Comparison of ENCODE assay signal across 1 cellular context in the genomic region with DNA sequence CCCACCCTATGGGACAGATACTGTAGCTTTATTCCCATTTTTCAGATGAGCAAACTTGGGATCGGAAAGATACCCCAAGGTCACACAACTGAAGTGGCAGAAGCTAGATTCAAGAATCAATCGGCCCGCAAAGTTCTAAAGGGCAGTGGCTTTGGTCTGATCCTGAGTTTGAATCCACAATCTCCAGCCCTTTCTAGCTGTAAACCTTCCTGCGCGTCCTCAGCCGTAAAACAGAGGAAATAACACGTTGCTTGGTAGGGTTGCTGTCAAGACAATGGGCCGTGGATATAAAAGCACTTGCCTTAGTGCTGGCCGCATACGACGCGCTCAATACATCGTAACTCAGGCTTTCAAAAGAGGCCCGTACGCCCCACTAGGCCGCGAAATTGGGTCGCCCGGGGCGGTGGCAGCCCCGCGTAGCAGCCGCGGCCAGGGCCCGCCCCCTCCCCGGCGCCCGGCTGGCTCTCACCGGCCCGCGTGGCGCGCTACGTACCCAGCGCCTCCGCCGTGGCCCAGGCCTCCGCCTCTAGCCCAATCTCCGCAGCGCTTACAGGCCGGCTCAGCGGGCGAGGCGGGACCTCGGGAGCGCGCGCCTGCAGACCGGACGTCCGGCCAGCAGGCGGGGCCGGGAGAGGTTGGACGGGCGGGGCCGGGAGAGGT.
TF ChIP-seq lines count a peak whose summit lies in the region.

A gene with protein sequence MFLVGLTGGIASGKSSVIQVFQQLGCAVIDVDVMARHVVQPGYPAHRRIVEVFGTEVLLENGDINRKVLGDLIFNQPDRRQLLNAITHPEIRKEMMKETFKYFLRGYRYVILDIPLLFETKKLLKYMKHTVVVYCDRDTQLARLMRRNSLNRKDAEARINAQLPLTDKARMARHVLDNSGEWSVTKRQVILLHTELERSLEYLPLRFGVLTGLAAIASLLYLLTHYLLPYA (minus strand): TSS at position 573 of the 660 bp plus-strand sequence. CDS start 16,747 bp downstream, outside the sequence.

TF ChIP-seq in K562, 482 proteins besides CTCF, POLR2A, EP300 and RAD21 (continued from another document and continues in another):
- TF ChIP-seq, protein P1, sequence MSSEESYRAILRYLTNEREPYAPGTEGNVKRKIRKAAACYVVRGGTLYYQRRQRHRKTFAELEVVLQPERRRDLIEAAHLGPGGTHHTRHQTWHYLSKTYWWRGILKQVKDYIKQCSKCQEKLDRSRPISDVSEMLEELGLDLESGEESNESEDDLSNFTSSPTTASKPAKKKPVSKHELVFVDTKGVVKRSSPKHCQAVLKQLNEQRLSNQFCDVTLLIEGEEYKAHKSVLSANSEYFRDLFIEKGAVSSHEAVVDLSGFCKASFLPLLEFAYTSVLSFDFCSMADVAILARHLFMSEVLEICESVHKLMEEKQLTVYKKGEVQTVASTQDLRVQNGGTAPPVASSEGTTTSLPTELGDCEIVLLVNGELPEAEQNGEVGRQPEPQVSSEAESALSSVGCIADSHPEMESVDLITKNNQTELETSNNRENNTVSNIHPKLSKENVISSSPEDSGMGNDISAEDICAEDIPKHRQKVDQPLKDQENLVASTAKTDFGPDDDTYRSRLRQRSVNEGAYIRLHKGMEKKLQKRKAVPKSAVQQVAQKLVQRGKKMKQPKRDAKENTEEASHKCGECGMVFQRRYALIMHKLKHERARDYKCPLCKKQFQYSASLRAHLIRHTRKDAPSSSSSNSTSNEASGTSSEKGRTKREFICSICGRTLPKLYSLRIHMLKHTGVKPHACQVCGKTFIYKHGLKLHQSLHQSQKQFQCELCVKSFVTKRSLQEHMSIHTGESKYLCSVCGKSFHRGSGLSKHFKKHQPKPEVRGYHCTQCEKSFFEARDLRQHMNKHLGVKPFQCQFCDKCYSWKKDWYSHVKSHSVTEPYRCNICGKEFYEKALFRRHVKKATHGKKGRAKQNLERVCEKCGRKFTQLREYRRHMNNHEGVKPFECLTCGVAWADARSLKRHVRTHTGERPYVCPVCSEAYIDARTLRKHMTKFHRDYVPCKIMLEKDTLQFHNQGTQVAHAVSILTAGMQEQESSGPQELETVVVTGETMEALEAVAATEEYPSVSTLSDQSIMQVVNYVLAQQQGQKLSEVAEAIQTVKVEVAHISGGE (CRISPR knock-in tag; IDR thresholded peaks at IDR 0.05), result peak in 1 of 3 experiments; percentile 31; a peak in 1 of 6 replicates
- TF ChIP-seq, protein P2, sequence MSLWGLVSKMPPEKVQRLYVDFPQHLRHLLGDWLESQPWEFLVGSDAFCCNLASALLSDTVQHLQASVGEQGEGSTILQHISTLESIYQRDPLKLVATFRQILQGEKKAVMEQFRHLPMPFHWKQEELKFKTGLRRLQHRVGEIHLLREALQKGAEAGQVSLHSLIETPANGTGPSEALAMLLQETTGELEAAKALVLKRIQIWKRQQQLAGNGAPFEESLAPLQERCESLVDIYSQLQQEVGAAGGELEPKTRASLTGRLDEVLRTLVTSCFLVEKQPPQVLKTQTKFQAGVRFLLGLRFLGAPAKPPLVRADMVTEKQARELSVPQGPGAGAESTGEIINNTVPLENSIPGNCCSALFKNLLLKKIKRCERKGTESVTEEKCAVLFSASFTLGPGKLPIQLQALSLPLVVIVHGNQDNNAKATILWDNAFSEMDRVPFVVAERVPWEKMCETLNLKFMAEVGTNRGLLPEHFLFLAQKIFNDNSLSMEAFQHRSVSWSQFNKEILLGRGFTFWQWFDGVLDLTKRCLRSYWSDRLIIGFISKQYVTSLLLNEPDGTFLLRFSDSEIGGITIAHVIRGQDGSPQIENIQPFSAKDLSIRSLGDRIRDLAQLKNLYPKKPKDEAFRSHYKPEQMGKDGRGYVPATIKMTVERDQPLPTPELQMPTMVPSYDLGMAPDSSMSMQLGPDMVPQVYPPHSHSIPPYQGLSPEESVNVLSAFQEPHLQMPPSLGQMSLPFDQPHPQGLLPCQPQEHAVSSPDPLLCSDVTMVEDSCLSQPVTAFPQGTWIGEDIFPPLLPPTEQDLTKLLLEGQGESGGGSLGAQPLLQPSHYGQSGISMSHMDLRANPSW (CRISPR knock-in tag; IDR thresholded peaks at IDR 0.05), result 0 out of 2 replicates have a peak, but pooled peaks have one; percentile 71
- TF ChIP-seq, protein P3, sequence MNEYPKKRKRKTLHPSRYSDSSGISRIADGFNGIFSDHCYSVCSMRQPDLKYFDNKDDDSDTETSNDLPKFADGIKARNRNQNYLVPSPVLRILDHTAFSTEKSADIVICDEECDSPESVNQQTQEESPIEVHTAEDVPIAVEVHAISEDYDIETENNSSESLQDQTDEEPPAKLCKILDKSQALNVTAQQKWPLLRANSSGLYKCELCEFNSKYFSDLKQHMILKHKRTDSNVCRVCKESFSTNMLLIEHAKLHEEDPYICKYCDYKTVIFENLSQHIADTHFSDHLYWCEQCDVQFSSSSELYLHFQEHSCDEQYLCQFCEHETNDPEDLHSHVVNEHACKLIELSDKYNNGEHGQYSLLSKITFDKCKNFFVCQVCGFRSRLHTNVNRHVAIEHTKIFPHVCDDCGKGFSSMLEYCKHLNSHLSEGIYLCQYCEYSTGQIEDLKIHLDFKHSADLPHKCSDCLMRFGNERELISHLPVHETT (CRISPR knock-in tag; conservative IDR thresholded peaks at IDR 0.05 in 1 of 2, IDR thresholded peaks at IDR 0.05 in 1 of 2), result peak in 1 of 2 experiments; percentile 88; a peak in 2 of 4 replicates
- TF ChIP-seq SMAD1 (IDR thresholded peaks at IDR 0.05; ENCODE audit: low read depth, low read length, partially characterized antibody) (peak; percentile 45), HCFC1 (IDR thresholded peaks at IDR 0.05; ENCODE audit: low read depth, low read length) (peak; percentile 57), KAT7 (CRISPR knock-in tag; IDR thresholded peaks at IDR 0.05; ENCODE audit: borderline replicate concordance) (no peak), POLR2AphosphoS5 (IDR thresholded peaks at IDR 0.05; ENCODE audit: control insufficient read depth, insufficient read depth, low read depth, low read length) (peak; percentile 56), KLF16 (IDR thresholded peaks at IDR 0.05) (no peak), ZKSCAN1 (IDR thresholded peaks at IDR 0.05; ENCODE audit: low read depth, low read length) (no peak), HOMEZ (CRISPR knock-in tag; IDR thresholded peaks at IDR 0.05) (no peak), REST (CRISPR knock-in tag; IDR thresholded peaks at IDR 0.05; ENCODE audit: low read depth) (peak; percentile 66; the same call in 1 of the 2 replicates), ZNF24 (IDR thresholded peaks at IDR 0.05) (peak; percentile 73; the same call in 1 of the 2 replicates), HMGXB4 (CRISPR knock-in tag; IDR thresholded peaks at IDR 0.05) (0 out of 2 replicates have a peak, but pooled peaks have one; percentile 79)
- TF ChIP-seq, protein P4, sequence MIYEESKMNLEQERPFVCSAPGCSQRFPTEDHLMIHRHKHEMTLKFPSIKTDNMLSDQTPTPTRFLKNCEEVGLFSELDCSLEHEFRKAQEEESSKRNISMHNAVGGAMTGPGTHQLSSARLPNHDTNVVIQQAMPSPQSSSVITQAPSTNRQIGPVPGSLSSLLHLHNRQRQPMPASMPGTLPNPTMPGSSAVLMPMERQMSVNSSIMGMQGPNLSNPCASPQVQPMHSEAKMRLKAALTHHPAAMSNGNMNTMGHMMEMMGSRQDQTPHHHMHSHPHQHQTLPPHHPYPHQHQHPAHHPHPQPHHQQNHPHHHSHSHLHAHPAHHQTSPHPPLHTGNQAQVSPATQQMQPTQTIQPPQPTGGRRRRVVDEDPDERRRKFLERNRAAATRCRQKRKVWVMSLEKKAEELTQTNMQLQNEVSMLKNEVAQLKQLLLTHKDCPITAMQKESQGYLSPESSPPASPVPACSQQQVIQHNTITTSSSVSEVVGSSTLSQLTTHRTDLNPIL (CRISPR knock-in tag; IDR thresholded peaks at IDR 0.05), result no peak
- TF ChIP-seq, protein P5, sequence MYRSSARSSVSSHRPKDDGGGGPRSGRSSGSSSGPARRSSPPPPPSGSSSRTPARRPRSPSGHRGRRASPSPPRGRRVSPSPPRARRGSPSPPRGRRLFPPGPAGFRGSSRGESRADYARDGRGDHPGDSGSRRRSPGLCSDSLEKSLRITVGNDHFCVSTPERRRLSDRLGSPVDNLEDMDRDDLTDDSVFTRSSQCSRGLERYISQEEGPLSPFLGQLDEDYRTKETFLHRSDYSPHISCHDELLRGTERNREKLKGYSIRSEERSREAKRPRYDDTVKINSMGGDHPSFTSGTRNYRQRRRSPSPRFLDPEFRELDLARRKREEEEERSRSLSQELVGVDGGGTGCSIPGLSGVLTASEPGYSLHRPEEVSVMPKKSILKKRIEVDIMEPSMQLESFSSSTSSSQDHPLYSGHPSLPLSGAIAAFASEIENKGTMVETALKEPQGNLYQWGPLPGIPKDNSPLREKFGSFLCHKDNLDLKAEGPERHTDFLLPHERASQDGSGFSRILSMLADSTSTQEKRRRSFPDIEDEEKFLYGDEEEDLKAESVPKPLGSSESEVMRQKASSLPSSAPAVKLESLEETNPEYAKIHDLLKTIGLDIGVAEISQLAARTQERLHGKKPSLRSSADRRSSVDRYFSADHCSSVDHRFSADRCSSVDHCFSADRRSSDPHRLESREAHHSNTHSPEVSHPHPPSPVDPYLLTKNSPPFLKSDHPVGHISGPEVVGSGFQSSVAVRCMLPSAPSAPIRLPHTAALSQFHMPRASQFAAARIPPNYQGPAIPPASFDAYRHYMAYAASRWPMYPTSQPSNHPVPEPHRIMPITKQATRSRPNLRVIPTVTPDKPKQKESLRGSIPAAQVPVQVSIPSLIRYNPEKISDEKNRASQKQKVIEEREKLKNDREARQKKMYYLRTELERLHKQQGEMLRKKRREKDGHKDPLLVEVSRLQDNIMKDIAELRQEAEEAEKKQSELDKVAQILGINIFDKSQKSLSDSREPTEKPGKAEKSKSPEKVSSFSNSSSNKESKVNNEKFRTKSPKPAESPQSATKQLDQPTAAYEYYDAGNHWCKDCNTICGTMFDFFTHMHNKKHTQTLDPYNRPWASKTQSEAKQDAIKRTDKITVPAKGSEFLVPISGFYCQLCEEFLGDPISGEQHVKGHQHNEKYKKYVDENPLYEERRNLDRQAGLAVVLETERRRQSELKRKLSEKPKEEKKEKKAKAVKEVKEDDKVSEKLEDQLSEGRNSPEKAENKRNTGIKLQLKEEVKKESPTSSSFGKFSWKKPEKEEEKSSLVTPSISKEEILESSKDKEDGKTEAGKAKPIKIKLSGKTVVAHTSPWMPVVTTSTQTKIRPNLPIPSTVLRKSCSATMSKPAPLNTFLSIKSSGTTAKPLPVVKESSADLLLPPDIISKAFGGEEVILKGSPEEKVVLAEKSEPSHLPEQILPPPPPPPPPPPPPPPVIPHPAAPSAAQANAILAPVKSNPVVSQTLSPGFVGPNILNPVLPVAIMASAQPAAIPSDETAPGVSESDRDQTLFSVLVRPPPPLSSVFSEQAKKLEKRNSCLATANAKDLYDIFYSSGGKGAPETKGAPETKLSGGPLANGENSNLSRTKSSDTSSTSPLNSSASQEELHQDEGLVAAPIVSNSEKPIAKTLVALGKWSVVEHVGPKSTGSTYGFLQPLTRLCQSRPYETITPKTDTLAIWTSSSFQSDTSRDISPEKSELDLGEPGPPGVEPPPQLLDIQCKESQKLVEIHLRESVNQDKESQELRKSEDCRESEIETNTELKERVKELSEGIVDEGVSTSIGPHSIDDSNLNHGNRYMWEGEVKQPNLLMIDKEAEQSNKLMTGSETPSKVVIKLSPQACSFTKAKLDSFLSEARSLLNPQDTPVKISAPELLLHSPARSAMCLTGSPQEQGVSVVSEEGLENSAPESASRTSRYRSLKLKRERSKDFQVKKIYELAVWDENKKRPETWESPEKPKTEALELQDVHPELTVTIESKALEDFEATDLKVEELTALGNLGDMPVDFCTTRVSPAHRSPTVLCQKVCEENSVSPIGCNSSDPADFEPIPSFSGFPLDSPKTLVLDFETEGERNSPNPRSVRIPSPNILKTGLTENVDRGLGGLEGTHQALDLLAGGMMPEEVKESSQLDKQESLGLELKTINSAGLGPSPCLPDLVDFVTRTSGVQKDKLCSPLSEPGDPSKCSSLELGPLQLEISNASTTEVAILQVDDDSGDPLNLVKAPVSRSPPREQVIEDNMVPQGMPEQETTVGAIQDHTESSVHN (IDR thresholded peaks at IDR 0.05; ENCODE audit: borderline replicate concordance in 1 of 2, low read depth in 1 of 2), result no peak
